Comparison of ENCODE assay signal across 19 cellular contexts in genomic region chr2:200744252-200744651, GRCh38.
DNase-seq lines count a peak whose midpoint lies in the region; ATAC-seq and TF ChIP-seq lines count a peak whose summit lies in the region.
"Had no signal": no experiment of that assay in that cellular context is flagged by ENCODE, and none has a peak within 500 bp of the region (broad histone marks: within the 10 kb centered on the region; RNA-seq: fewer than 3 reads in every experiment).

No MANE protein-coding gene starts in this region.

- H3K27me3 ChIP-seq in aorta (ENCODE audit: control insufficient read depth in 1 of 2, insufficient read depth in 2 of 2, low read length in 1 of 2): no peaks in the 10 kb centered on the region

- H3K4me1 Mint-ChIP-seq in nephron: peaks cover 40% of the 10 kb centered on the region
- H3K4me1 Mint-ChIP-seq: B cell; CD4-positive, CD25-positive, alpha-beta regulatory T cell; CD8-positive, alpha-beta memory T cell had no signal

- no peaks in the 10 kb centered on the region for H3K9me3 Mint-ChIP-seq in nephron
- H3K9me3 Mint-ChIP-seq: CD4-positive, CD25-positive, alpha-beta regulatory T cell; CD8-positive, alpha-beta memory T cell; IgD-negative memory B cell had no signal

- H3K4me3 Mint-ChIP-seq in nephron: no peak overlapping the region
- H3K4me3 Mint-ChIP-seq: B cell; CD4-positive, CD25-positive, alpha-beta regulatory T cell; CD8-positive, alpha-beta memory T cell; IgD-negative memory B cell had no signal

- no peak overlapping the region for H3K27ac ChIP-seq in aorta (ENCODE audit: low read depth in 1 of 2, low read length in 2 of 2)
- H3K27ac ChIP-seq: GM23248 had no signal

- WGBS in aorta, 2 donors: 54 to 58% methylated on average over 5 of the region's 5 CpGs

- no peaks in the 10 kb centered on the region for H3K36me3 Mint-ChIP-seq in nephron (ENCODE audit: low read depth)
- H3K36me3 Mint-ChIP-seq: CD4-positive, CD25-positive, alpha-beta regulatory T cell; CD8-positive, alpha-beta memory T cell; IgD-negative memory B cell had no signal

- in situ Hi-C loops in G401 (cut with HindIII; ENCODE audit: low sequenced_read_pairs): no loop called here

- peaks cover 3 to 6% of the 10 kb centered on the region in 2 donors for H3K4me1 ChIP-seq in aorta (ENCODE audit: control insufficient read depth in 1 of 2, insufficient read depth in 2 of 2, low read length in 2 of 2)
- H3K4me1 ChIP-seq: HAP-1 had no signal

- H3K27ac Mint-ChIP-seq in nephron: peak overlapping the region in 2 of 3 experiments; percentile 32 to 65
- H3K27ac Mint-ChIP-seq: B cell; CD4-positive, CD25-positive, alpha-beta regulatory T cell; IgD-negative memory B cell had no signal

- H3K4me3 ChIP-seq in aorta (ENCODE audit: low read length in 2 of 2): no peak overlapping the region
- H3K4me3 ChIP-seq: GM23248, HAP-1 had no signal

- intact Hi-C loops in Right ventricle myocardium superior (cut with DNase I): no loop called here
- intact Hi-C loops in left ventricle myocardium superior (cut with micrococcal nuclease): no loop called here
- intact Hi-C loops in aorta (cut with DNase I): loop anchor here in 1 of 2 donors (5.0 kb wide), 1 partner anchor 68 kb away; the partner anchor contains the start of gene BZW1

- no peaks in the 10 kb centered on the region for H3K36me3 ChIP-seq in aorta (ENCODE audit: control insufficient read depth in 1 of 2, insufficient read depth in 2 of 2, low read length in 1 of 2)
- H3K36me3 ChIP-seq: HAP-1 had no signal

- no peak for TF ChIP-seq CTCF in nephron (IDR thresholded peaks at IDR 0.05; ENCODE audit: unreplicated experiment in 3 of 3)

- ATAC-seq in Right ventricle myocardium superior (ENCODE audit: poor library complexity) (no peak), left ventricle myocardium superior (no peak), aorta (ENCODE audit: low FRiP score) (no peak), HG02884 (IDR thresholded peaks at IDR 0.05; ENCODE audit: unreplicated experiment) (no peak)

- H3K9me3 ChIP-seq in aorta (ENCODE audit: control insufficient read depth, low read length): no peaks in the 10 kb centered on the region
- H3K9me3 ChIP-seq: Caco-2, HAP-1 had no signal

- DNase-seq in Right ventricle myocardium superior (peak; percentile 37), left ventricle myocardium superior (no peak), G401 (ENCODE audit: low spot score) (peak; percentile 57), cerebellar cortex (ENCODE audit: low spot score) (peak; percentile 44), aorta (no peak), epidermal melanocyte (ENCODE audit: insufficient read length, low spot score) (no peak)
- DNase-seq: Caco-2; CD4-positive, CD25-positive, alpha-beta regulatory T cell; CD8-positive, alpha-beta memory T cell; DMS153; DMS79; GF-D8; GM23248; KBM-7 had no signal

- peaks cover 13% of the 10 kb centered on the region for H3K27me3 Mint-ChIP-seq in nephron (ENCODE audit: low read depth)

Comparison
In these comparisons a context has a peak if more than half of its experiments do, and no peak if none do; other contexts are left out.
1. DNase-seq: peak in Right ventricle myocardium superior (single experiment), G401 (single experiment) and cerebellar cortex (single experiment); none in left ventricle myocardium superior (single experiment), aorta (0 of 2) and epidermal melanocyte (single experiment).